ENCODE assay signal across 14 cellular contexts in genomic region chr21:39863111-39863510, GRCh38. TPM values are rescaled to one million over a fixed set of nuclear protein-coding genes. Genes with fewer than 3 reads are reported as not detected.
DNase-seq lines count a peak whose midpoint lies in the region; TF ChIP-seq lines count a peak whose summit lies in the region.
"Had no signal": no experiment of that assay in that cellular context is flagged by ENCODE, and none has a peak within 500 bp of the region (broad histone marks: within the 10 kb centered on the region; RNA-seq: fewer than 3 reads in every experiment).

No MANE protein-coding gene starts in this region.

- no peaks in the 10 kb centered on the region for H3K36me3 Mint-ChIP-seq in CD4-positive, alpha-beta memory T cell
- H3K36me3 Mint-ChIP-seq: naive B cell had no signal

- intact Hi-C loops in CD4-positive, alpha-beta memory T cell (cut with micrococcal nuclease): no loop called here

- H3K9me2 ChIP-seq in GM23248 (ENCODE audit: insufficient read depth): no peaks in the 10 kb centered on the region

- in situ Hi-C loops in GM23248 (cut with MboI): no loop called here

- WGBS in GM23248 (ENCODE audit: low coverage in 1 of 2, low lambda C conversion rate in 2 of 2, missing lambda C conversion rate in 2 of 2), 2 experiments: 19 to 21% methylated on average over 4 of the region's 4 CpGs

- H3K79me2 ChIP-seq in GM23248 (ENCODE audit: insufficient read depth): no peaks in the 10 kb centered on the region

- H3K9ac ChIP-seq in GM23248: no peak overlapping the region

- H3K4me1 Mint-ChIP-seq in CD4-positive, alpha-beta memory T cell: peaks cover 0 to 3% (median 1%) of the 10 kb centered on the region in 4 donors

- POLR2A ChIA-PET in CD4-positive, alpha-beta memory T cell (lab: Charles Lee; ENCODE audit: partially characterized antibody): no interaction called here

- H3K36me3 ChIP-seq in WERI-Rb-1 (no peaks in the 10 kb centered on the region), GM23248 (ENCODE audit: low read depth) (no peaks in the 10 kb centered on the region)
- no peaks in the 10 kb centered on the region for H3K36me3 ChIP-seq in CD4-positive, alpha-beta memory T cell (ENCODE audit: insufficient read depth, low read length)

- H3K4me1 ChIP-seq in GM23248 (ENCODE audit: insufficient read depth): no peaks in the 10 kb centered on the region
- H3K4me1 ChIP-seq in CD4-positive, alpha-beta memory T cell (ENCODE audit: insufficient read depth, low read length): no peaks in the 10 kb centered on the region

- DNase-seq in DMS153 (lab: John Stamatoyannopoulos, UW) (peak; percentile 87), NCI-H128 (lab: John Stamatoyannopoulos, UW; ENCODE audit: unreplicated experiment) (peak; percentile 66), NCI-H774 (lab: John Stamatoyannopoulos, UW) (peak; percentile 81), kidney glomerular epithelial cell (lab: John Stamatoyannopoulos, UW) (peak; percentile 57), WERI-Rb-1 (no peak), GM23248 (no peak)
- DNase-seq in CD4-positive, alpha-beta memory T cell: no peak
- DNase-seq in activated CD4-positive, alpha-beta T cell treated with anti-CD3 and anti-CD28 coated beads for 1 hour: no peak
- DNase-seq: naive B cell, NCI-H1694 treated with DMSO at 0.1 percent for 48 hours, trophoblast cell had no signal

- no peak overlapping the region for H2AFZ ChIP-seq in GM23248

- no peak overlapping the region for H3K4me3 Mint-ChIP-seq in CD4-positive, alpha-beta memory T cell
- H3K4me3 Mint-ChIP-seq: naive B cell had no signal

- no peaks in the 10 kb centered on the region for H3K27me3 Mint-ChIP-seq in CD4-positive, alpha-beta memory T cell

- TF ChIP-seq CTCF in WERI-Rb-1 (IDR thresholded peaks at IDR 0.05; ENCODE audit: low read depth, low read length): no peak

- H3K9me3 Mint-ChIP-seq in CD4-positive, alpha-beta memory T cell: peaks cover 0 to 6% (median 2%) of the 10 kb centered on the region in 8 donors

- CTCF ChIA-PET in CD4-positive, alpha-beta memory T cell (lab: Charles Lee; ENCODE audit: partially characterized antibody): no interaction called here

- H3K27ac ChIP-seq in WERI-Rb-1 (no peak overlapping the region), GM23248 (no peak overlapping the region)
- H3K27ac ChIP-seq in CD4-positive, alpha-beta memory T cell (ENCODE audit: low read depth, low read length): no peak overlapping the region

- H3K27me3 ChIP-seq in WERI-Rb-1 (ENCODE audit: insufficient read depth, low read depth, severe bottlenecking) (peaks cover 9% of the 10 kb centered on the region), GM23248 (replicated peaks; ENCODE audit: insufficient read depth) (no peaks in the 10 kb centered on the region)
- no peaks in the 10 kb centered on the region for H3K27me3 ChIP-seq in CD4-positive, alpha-beta memory T cell (ENCODE audit: insufficient read depth, low read length)

- H3K9me3 ChIP-seq in WERI-Rb-1 (ENCODE audit: severe bottlenecking) (peaks cover 3% of the 10 kb centered on the region), GM23248 (ENCODE audit: low read depth) (no peaks in the 10 kb centered on the region)
- no peaks in the 10 kb centered on the region for H3K9me3 ChIP-seq in CD4-positive, alpha-beta memory T cell (ENCODE audit: control insufficient read depth in 1 of 2, low read length in 2 of 2)

- no peaks in the 10 kb centered on the region for H3F3A ChIP-seq in GM23248 (ENCODE audit: insufficient read depth)

- no peak overlapping the region for H3K4me2 ChIP-seq in GM23248 (ENCODE audit: unreplicated experiment)

- H3K27ac Mint-ChIP-seq in CD4-positive, alpha-beta memory T cell: no peak overlapping the region
- H3K27ac Mint-ChIP-seq: naive B cell had no signal

- H4K20me1 ChIP-seq in GM23248 (ENCODE audit: insufficient read depth): no peaks in the 10 kb centered on the region

- H3K4me3 ChIP-seq in WERI-Rb-1 (ENCODE audit: low read depth, low read length) (no peak overlapping the region), GM23248 (no peak overlapping the region)
- H3K4me3 ChIP-seq in CD4-positive, alpha-beta memory T cell (ENCODE audit: low read length in 2 of 2): no peak overlapping the region

RNA-seq across cellular contexts. Expression of gene PCP4, which starts 4.1 kb away (rescaled TPM):
- not detected in 2 replicates for total RNA-seq in GM23248 (2014; rRNA removed; shearing (Covaris generic))
- not detected in 2 replicates for polyA plus RNA-seq in GM23248 (2016; fragmentation: Nextera tagmentation; extraction: Ambion mirVana)
- not detected for total RNA-seq in CD4-positive, alpha-beta memory T cell
- polyA plus RNA-seq in CD4-positive, alpha-beta memory T cell: not detected
- total RNA-seq: chondrocyte, fibroblast of lung, SK-MEL-5 had no signal
- polyA plus RNA-seq: fibroblast of lung had no signal

Comparison
In these comparisons a context has a peak if more than half of its experiments do, and no peak if none do; other contexts are left out.
1. DNase-seq: peak in DMS153 (single experiment), NCI-H128 (single experiment), NCI-H774 (single experiment) and kidney glomerular epithelial cell (single experiment); none in WERI-Rb-1 (single experiment), GM23248 (single experiment), CD4-positive, alpha-beta memory T cell (0 of 5) and activated CD4-positive, alpha-beta T cell treated with anti-CD3 and anti-CD28 coated beads for 1 hour (single experiment).